ENCODE assay signal across 8 cellular contexts in genomic region chr5:181223729-181224389, GRCh38. TPM values are rescaled to one million over a fixed set of nuclear protein-coding genes. Genes with fewer than 3 reads are reported as not detected.
A peak's percentile ranks its signal among the peaks of the same experiment; 100 is the strongest.
DNase-seq lines count a peak whose midpoint lies in the region; ATAC-seq and TF ChIP-seq lines count a peak whose summit lies in the region.

No MANE protein-coding gene starts in this region.

- H3K4me3 Mint-ChIP-seq in CD8-positive, alpha-beta memory T cell = peak overlapping the region; percentile 88 to 99 (median 92)
- peak overlapping the region; percentile 96 for H3K4me3 Mint-ChIP-seq in HFFc6
- H3K4me3 Mint-ChIP-seq in activated T-helper 17 cell treated with anti-CD3 and anti-CD28 coated beads, Interleukin-2, amount 50 U/mL, for 72 hours = peak overlapping the region; percentile 87

- CTCF ChIA-PET in CD8-positive, alpha-beta memory T cell (lab: Charles Lee) = interaction anchor here (0.7 to 3.6 kb wide), 8 partner anchors 11 to 39 kb away, joined by 3 to 40 read pairs (median 10); partner anchors contain the start of genes RACK1 and TRIM52

- H3K9me3 Mint-ChIP-seq in CD8-positive, alpha-beta memory T cell = peaks cover 0 to 10% (median 6%) of the 10 kb centered on the region in 5 donors
- no peaks in the 10 kb centered on the region; the same call in 1 of the 2 replicates for H3K9me3 Mint-ChIP-seq in HFFc6
- no peaks in the 10 kb centered on the region for H3K9me3 Mint-ChIP-seq in activated T-helper 17 cell treated with anti-CD3 and anti-CD28 coated beads, Interleukin-2, amount 50 U/mL, for 72 hours

- H3K27me3 ChIP-seq in CD8-positive, alpha-beta memory T cell (ENCODE audit: insufficient read depth, low read length, poor library complexity, severe bottlenecking) = no peaks in the 10 kb centered on the region
- H3K27me3 ChIP-seq in left ventricle myocardium inferior (ENCODE audit: low read depth) = no peaks in the 10 kb centered on the region

- H3K36me3 Mint-ChIP-seq in CD8-positive, alpha-beta memory T cell = peaks cover 0 to 27% (median 0%) of the 10 kb centered on the region in 3 donors
- H3K36me3 Mint-ChIP-seq in HFFc6 (ENCODE audit: low read depth) = no peaks in the 10 kb centered on the region; the same call in 1 of the 2 replicates
- H3K36me3 Mint-ChIP-seq in activated T-helper 17 cell treated with anti-CD3 and anti-CD28 coated beads, Interleukin-2, amount 50 U/mL, for 72 hours (ENCODE audit: low read depth) = peaks cover 49% of the 10 kb centered on the region

- H3K4me3 ChIP-seq in CD8-positive, alpha-beta memory T cell (ENCODE audit: low read length) = peak overlapping the region; percentile 85
- H3K4me3 ChIP-seq in left ventricle myocardium inferior (peak overlapping the region; percentile 96), skeletal muscle cell (ENCODE audit: low read depth, low read length) (peak overlapping the region; percentile 79)

- peaks cover 53 to 73% (median 54%) of the 10 kb centered on the region in 3 donors for H3K4me1 Mint-ChIP-seq in CD8-positive, alpha-beta memory T cell
- H3K4me1 Mint-ChIP-seq in HFFc6 (ENCODE audit: low read depth) = peaks cover 42% of the 10 kb centered on the region
- H3K4me1 Mint-ChIP-seq in activated T-helper 17 cell treated with anti-CD3 and anti-CD28 coated beads, Interleukin-2, amount 50 U/mL, for 72 hours = peaks cover 38% of the 10 kb centered on the region

- H3K36me3 ChIP-seq in CD8-positive, alpha-beta memory T cell (ENCODE audit: insufficient read depth, low read length) = no peaks in the 10 kb centered on the region
- H3K36me3 ChIP-seq in left ventricle myocardium inferior = peaks cover 10% of the 10 kb centered on the region

- peak in 1 of 5 donors; percentile 83 for DNase-seq in CD8-positive, alpha-beta memory T cell
- DNase-seq in HFFc6 (no peak), left ventricle myocardium inferior (no peak), skeletal muscle cell (ENCODE audit: low read depth) (no peak), cerebellar nuclear complex (lab: John Stamatoyannopoulos, UW) (no peak)

- intact Hi-C loops in left ventricle myocardium inferior (cut with micrococcal nuclease) = no loop called here

- peaks cover 0 to 18% of the 10 kb centered on the region in 2 donors for H3K27me3 Mint-ChIP-seq in CD8-positive, alpha-beta memory T cell
- peaks cover 11% of the 10 kb centered on the region for H3K27me3 Mint-ChIP-seq in HFFc6 (ENCODE audit: insufficient read depth)
- H3K27me3 Mint-ChIP-seq in activated T-helper 17 cell treated with anti-CD3 and anti-CD28 coated beads, Interleukin-2, amount 50 U/mL, for 72 hours = no peaks in the 10 kb centered on the region

- TF ChIP-seq CTCF in HFFc6 (IDR thresholded peaks at IDR 0.05) (no peak), left ventricle myocardium inferior (IDR thresholded peaks at IDR 0.05; ENCODE audit: borderline replicate concordance) (no peak)

- peaks cover 54% of the 10 kb centered on the region for H3K4me1 ChIP-seq in CD8-positive, alpha-beta memory T cell (ENCODE audit: insufficient read depth, low read length)
- H3K4me1 ChIP-seq in left ventricle myocardium inferior = peaks cover 37% of the 10 kb centered on the region

- POLR2A ChIA-PET in CD8-positive, alpha-beta memory T cell (lab: Charles Lee) = interaction anchor here (0.6 to 4.4 kb wide), 9 partner anchors 11 to 40 kb away, joined by 3 to 101 read pairs (median 17); partner anchors contain the start of genes RACK1 and TRIM52

- H3K9me3 ChIP-seq in CD8-positive, alpha-beta memory T cell (ENCODE audit: low read length) = no peaks in the 10 kb centered on the region
- no peaks in the 10 kb centered on the region for H3K9me3 ChIP-seq in left ventricle myocardium inferior (replicated peaks)

- peak overlapping the region; percentile 91 to 100 (median 100) for H3K27ac Mint-ChIP-seq in CD8-positive, alpha-beta memory T cell
- peak overlapping the region; percentile 98 for H3K27ac Mint-ChIP-seq in HFFc6
- H3K27ac Mint-ChIP-seq in activated T-helper 17 cell treated with anti-CD3 and anti-CD28 coated beads, Interleukin-2, amount 50 U/mL, for 72 hours = peak overlapping the region; percentile 100

- H3K27ac ChIP-seq in CD8-positive, alpha-beta memory T cell (ENCODE audit: low read depth, low read length) = peak overlapping the region; percentile 91
- peak overlapping the region; percentile 100 for H3K27ac ChIP-seq in left ventricle myocardium inferior (replicated peaks)

- ATAC-seq in activated T-helper 17 cell treated with anti-CD3 and anti-CD28 coated beads, Interleukin-2, amount 50 U/mL, for 72 hours (replicated peaks) = peak; percentile 1
- ATAC-seq in GM19455 (IDR thresholded peaks at IDR 0.05; ENCODE audit: unreplicated experiment) (no peak), HG03045 (IDR thresholded peaks at IDR 0.05; ENCODE audit: unreplicated experiment) (no peak)

RNA-seq across cellular contexts. Expression of gene TRIM41, which starts 0.8 kb away (rescaled TPM):
- total RNA-seq in CD8-positive, alpha-beta memory T cell = 10 to 100 TPM; 35.2 to 42.7 TPM
- polyA plus RNA-seq in CD8-positive, alpha-beta memory T cell = 2.2 TPM
- 10 to 100 TPM; 20.3 to 24.0 (median 22.5) TPM for total RNA-seq in HFFc6 (2021; fragmentation: NEBNext Ultra II Directional; extraction: Animal tissue kit (Norgen Biotek cat#: 25700))
- total RNA-seq in activated T-helper 17 cell treated with anti-CD3 and anti-CD28 coated beads, Interleukin-2, amount 50 U/mL, for 72 hours = 10 to 100 TPM; 27.1 to 30.8 TPM
- total RNA-seq in left ventricle myocardium inferior = 26.4 TPM

RNA-seq across cellular contexts. Expression of gene TRIM7, which starts 18.9 kb away (rescaled TPM):
- 1 to 10 TPM; 2.2 to 2.3 TPM for total RNA-seq in CD8-positive, alpha-beta memory T cell
- 0.74 TPM for polyA plus RNA-seq in CD8-positive, alpha-beta memory T cell
- 1 to 10 TPM; 2.8 to 7.5 (median 5.3) TPM for total RNA-seq in HFFc6 (2021; fragmentation: NEBNext Ultra II Directional; extraction: Animal tissue kit (Norgen Biotek cat#: 25700))
- 1 to 10 TPM; 2.7 to 5.9 TPM for total RNA-seq in activated T-helper 17 cell treated with anti-CD3 and anti-CD28 coated beads, Interleukin-2, amount 50 U/mL, for 72 hours
- 6.4 TPM for total RNA-seq in left ventricle myocardium inferior

RNA-seq across cellular contexts. Expression of gene RACK1, which starts 19.8 kb away (rescaled TPM):
- 1,000 to 10,000 TPM; 2,341 to 2,398 TPM for total RNA-seq in CD8-positive, alpha-beta memory T cell
- polyA plus RNA-seq in CD8-positive, alpha-beta memory T cell = 1,821 TPM
- 1,000 to 10,000 TPM; 1,737 to 2,012 (median 1,885) TPM for total RNA-seq in HFFc6 (2021; fragmentation: NEBNext Ultra II Directional; extraction: Animal tissue kit (Norgen Biotek cat#: 25700))
- 1,000 to 10,000 TPM; 2,150 to 2,706 TPM for total RNA-seq in activated T-helper 17 cell treated with anti-CD3 and anti-CD28 coated beads, Interleukin-2, amount 50 U/mL, for 72 hours
- 628 TPM for total RNA-seq in left ventricle myocardium inferior

RNA-seq across cellular contexts. Expression of gene TRIM52, which starts 37.1 kb away (rescaled TPM):
- total RNA-seq in CD8-positive, alpha-beta memory T cell = 10 to 100 TPM; 14.1 to 17.1 TPM
- 46.3 TPM for polyA plus RNA-seq in CD8-positive, alpha-beta memory T cell
- total RNA-seq in HFFc6 (2021; fragmentation: NEBNext Ultra II Directional; extraction: Animal tissue kit (Norgen Biotek cat#: 25700)) = 1 to 10 TPM; 5.2 to 6.9 (median 5.6) TPM
- 10 to 100 TPM; 14.3 to 19.4 TPM for total RNA-seq in activated T-helper 17 cell treated with anti-CD3 and anti-CD28 coated beads, Interleukin-2, amount 50 U/mL, for 72 hours
- 8.5 TPM for total RNA-seq in left ventricle myocardium inferior
